15 cellular contexts compared by ENCODE assay signal in genomic region chr12:19030603-19031002, GRCh38.
"Had no signal": no experiment of that assay in that cellular context is flagged by ENCODE, and none has a peak within 500 bp of the region (broad histone marks: within the 10 kb centered on the region; RNA-seq: fewer than 3 reads in every experiment).

No MANE protein-coding gene starts in this region.

- H3K36me3 ChIP-seq: brain microvascular endothelial cell, left ventricle myocardium inferior, thyroid gland had no signal

- H3K27me3 ChIP-seq: brain microvascular endothelial cell, thyroid gland had no signal

- H3K9me3 ChIP-seq: thyroid gland had no signal

- DNase-seq: activated B cell treated with CpG ODN at 0.5 μM for 24 hours; activated CD4-positive, alpha-beta T cell treated with anti-CD3 and anti-CD28 coated beads, Interleukin-2, amount 50 U/mL, for 1 hour; activated naive CD8-positive, alpha-beta T cell treated with anti-CD3 and anti-CD28 coated beads for 36 hours; cerebellar nuclear complex; erythroblast; kidney; left ventricle myocardium inferior; mucosa of descending colon; naive thymus-derived CD8-positive, alpha-beta T cell; posterior cingulate gyrus; stimulated activated CD4-positive, alpha-beta T cell treated with anti-CD3 and anti-CD28 coated beads, Interleukin-15, amount 100 ng/mL, for 24 hours; stimulated activated CD4-positive, alpha-beta T cell treated with anti-CD3 and anti-CD28 coated beads, Interleukin-4, amount 100 ng/mL, for 1 hour; stimulated activated naive B cell treated with anti-CD40 and anti-IgM and Interleukin-4, amounts not matched to agents 10 μg/mL and 1 μg/mL and 100 μg/mL, for 72 hours; thyroid gland had no signal

- H3K4me3 ChIP-seq: left ventricle myocardium inferior, mucosa of descending colon, thyroid gland had no signal

- ATAC-seq: mucosa of descending colon; naive thymus-derived CD8-positive, alpha-beta T cell; stimulated activated naive B cell treated with anti-CD40 and anti-IgM and Interleukin-4, amounts not matched to agents 10 μg/mL and 1 μg/mL and 100 μg/mL, for 72 hours had no signal

- H3K27ac ChIP-seq: brain microvascular endothelial cell, left ventricle myocardium inferior, thyroid gland had no signal
